In the genomic region with DNA sequence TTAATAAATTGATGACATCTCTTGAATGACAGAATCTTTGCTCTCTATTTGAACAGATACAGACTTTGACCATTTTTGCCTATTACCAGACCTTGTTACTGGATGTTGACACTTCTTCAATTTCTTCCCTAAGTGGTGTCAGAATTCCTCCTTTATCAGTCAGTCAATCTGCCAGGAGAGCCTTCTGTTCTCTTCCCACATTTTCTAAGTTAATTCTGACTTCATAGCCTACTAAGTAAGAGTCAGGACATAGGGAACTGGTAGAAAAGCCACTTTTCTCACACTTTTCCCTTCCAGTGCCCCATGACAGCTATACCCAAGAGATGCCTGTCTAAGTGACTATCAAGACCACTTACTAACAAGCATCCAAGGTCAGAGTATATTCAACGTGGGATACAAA, we compare ENCODE assay signal across 26 cellular contexts.
"Had no signal": no experiment of that assay in that cellular context is flagged by ENCODE, and none has a peak within 500 bp of the region (broad histone marks: within the 10 kb centered on the region; RNA-seq: fewer than 3 reads in every experiment).

No MANE protein-coding gene starts in this region.

- H3K36me3 Mint-ChIP-seq: stimulated activated effector memory CD8-positive, alpha-beta T cell treated with anti-CD3 and anti-CD28 coated beads, Interleukin-12 subunit alpha, Interleukin-12 subunit beta, amount 100 ng/mL, for 72 hours; stimulated activated naive B cell treated with anti-CD40 and anti-IgM and Interleukin-4, amounts not matched to agents 10 μg/mL and 1 μg/mL and 100 μg/mL, for 72 hours had no signal

- H3K27ac ChIP-seq: neutrophil, pancreas, prostate gland, right lobe of liver, sigmoid colon, stomach, thoracic aorta, thyroid gland, tibial nerve, upper lobe of left lung, vagina had no signal

- H3K4me3 Mint-ChIP-seq: natural killer cell; nephron; neural crest cell; stimulated activated effector memory CD8-positive, alpha-beta T cell treated with anti-CD3 and anti-CD28 coated beads, Interleukin-12 subunit alpha, Interleukin-12 subunit beta, amount 100 ng/mL, for 72 hours; stimulated activated naive B cell treated with anti-CD40 and anti-IgM and Interleukin-4, amounts not matched to agents 10 μg/mL and 1 μg/mL and 100 μg/mL, for 72 hours; stimulated activated naive CD8-positive, alpha-beta T cell treated with anti-CD3 and anti-CD28 coated beads, Interleukin-15, Interleukin-2, amounts not matched to agents 100 ng/mL and 50 ng/mL, for 24 hours had no signal

- DNase-seq: natural killer cell; nucleus accumbens; pancreas; right cardiac atrium; right lobe of liver; sigmoid colon; small intestine; stimulated activated CD4-positive, alpha-beta T cell treated with anti-CD3 and anti-CD28 coated beads, Interleukin-15, amount 100 ng/mL, for 24 hours; stimulated activated CD4-positive, alpha-beta T cell treated with anti-CD3 and anti-CD28 coated beads, Interleukin-2, amount 100 ng/mL, for 24 hours; stimulated activated CD4-positive, alpha-beta T cell treated with anti-CD3 and anti-CD28 coated beads, Interleukin-2, amount 100 ng/mL, for 48 hours; stimulated activated CD4-positive, alpha-beta T cell treated with anti-CD3 and anti-CD28 coated beads, Interleukin-4, amount 100 ng/mL, for 24 hours; stimulated activated naive B cell treated with anti-CD40 and anti-IgM and Interleukin-4, amounts not matched to agents 10 μg/mL and 1 μg/mL and 100 μg/mL, for 72 hours; stimulated activated naive CD4-positive, alpha-beta T cell treated with Interleukin-2 at 50 U/mL for 16 hours; stomach; thyroid gland; trophoblast cell; upper lobe of left lung had no signal

- H3K36me3 ChIP-seq: neutrophil, pancreas, prostate gland, right lobe of liver, sigmoid colon, stomach, thoracic aorta, thyroid gland, tibial nerve, upper lobe of left lung, vagina had no signal

- H3K4me1 Mint-ChIP-seq: natural killer cell; neural crest cell; stimulated activated effector memory CD8-positive, alpha-beta T cell treated with anti-CD3 and anti-CD28 coated beads, Interleukin-12 subunit alpha, Interleukin-12 subunit beta, amount 100 ng/mL, for 72 hours; stimulated activated naive B cell treated with anti-CD40 and anti-IgM and Interleukin-4, amounts not matched to agents 10 μg/mL and 1 μg/mL and 100 μg/mL, for 72 hours had no signal

- H3K4me3 ChIP-seq: pancreas, prostate gland, right lobe of liver, sigmoid colon, stomach, thoracic aorta, thyroid gland, tibial nerve, upper lobe of left lung, vagina had no signal

- H3K9me3 ChIP-seq: neutrophil, pancreas, prostate gland, right lobe of liver, sigmoid colon, thoracic aorta, thyroid gland, upper lobe of left lung, vagina had no signal

- H3K27me3 ChIP-seq: neutrophil, pancreas, right lobe of liver, sigmoid colon, stomach, thyroid gland, tibial nerve, upper lobe of left lung, vagina had no signal

- H3K27me3 Mint-ChIP-seq: stimulated activated naive B cell treated with anti-CD40 and anti-IgM and Interleukin-4, amounts not matched to agents 10 μg/mL and 1 μg/mL and 100 μg/mL, for 72 hours; stimulated activated naive CD8-positive, alpha-beta T cell treated with anti-CD3 and anti-CD28 coated beads, Interleukin-15, Interleukin-2, amounts not matched to agents 100 ng/mL and 50 ng/mL, for 24 hours had no signal

- H3K27ac Mint-ChIP-seq: natural killer cell; nephron; stimulated activated effector memory CD8-positive, alpha-beta T cell treated with anti-CD3 and anti-CD28 coated beads, Interleukin-12 subunit alpha, Interleukin-12 subunit beta, amount 100 ng/mL, for 72 hours; stimulated activated naive B cell treated with anti-CD40 and anti-IgM and Interleukin-4, amounts not matched to agents 10 μg/mL and 1 μg/mL and 100 μg/mL, for 72 hours; stimulated activated naive CD8-positive, alpha-beta T cell treated with anti-CD3 and anti-CD28 coated beads, Interleukin-15, Interleukin-2, amounts not matched to agents 100 ng/mL and 50 ng/mL, for 24 hours had no signal

- H3K9me3 Mint-ChIP-seq: neural crest cell had no signal
